In the genomic region with DNA sequence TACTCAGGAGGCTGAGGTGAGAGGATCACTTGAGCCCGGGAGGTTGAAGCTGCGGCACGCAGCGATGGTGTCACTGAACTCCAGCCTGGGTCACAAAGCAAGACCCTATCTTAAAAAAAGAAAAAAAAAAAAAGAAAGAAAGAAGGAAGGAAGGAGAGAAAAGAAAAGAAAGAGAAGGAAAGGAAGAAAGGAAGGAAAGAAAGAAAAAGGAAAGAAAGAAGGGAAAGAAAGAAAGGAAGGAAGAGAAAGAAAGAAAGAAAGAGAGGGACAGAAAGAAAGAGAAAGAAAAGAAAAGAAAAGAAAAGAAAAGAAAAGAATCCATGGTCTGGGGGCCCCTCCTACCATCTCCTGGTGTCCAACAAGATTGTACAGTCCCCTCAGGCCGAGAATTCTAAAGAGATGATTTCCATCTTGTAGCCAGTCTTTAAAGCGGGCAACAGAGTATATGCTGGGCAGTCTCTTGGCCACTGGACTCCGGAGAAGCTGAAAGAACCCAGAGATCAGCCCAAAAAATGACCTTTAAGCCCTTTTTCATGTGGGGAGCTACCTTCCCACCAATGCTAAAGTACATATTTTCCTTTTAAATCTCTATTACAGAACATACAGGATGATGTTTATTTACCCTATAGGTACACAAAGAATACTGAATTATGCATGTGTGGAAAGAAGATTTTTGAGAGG, we compare ENCODE assay signal across 30 cellular contexts.
"Had no signal": no experiment of that assay in that cellular context is flagged by ENCODE, and none has a peak within 500 bp of the region (broad histone marks: within the 10 kb centered on the region; RNA-seq: fewer than 3 reads in every experiment).

No MANE protein-coding gene starts in this region.

- H3K79me2 ChIP-seq: parathyroid adenoma had no signal

- H3K4me1 ChIP-seq: neural progenitor cell, parathyroid adenoma, psoas muscle, suprapubic skin, testis, tibial nerve, upper lobe of left lung, vagina had no signal

- H3K9me3 Mint-ChIP-seq: naive thymus-derived CD4-positive, alpha-beta T cell; natural killer cell; stimulated activated memory B cell treated with anti-CD40 and anti-IgM and Interleukin-4, amounts not matched to agents 10 μg/mL and 1 μg/mL and 100 μg/mL, for 72 hours; stimulated activated naive CD8-positive, alpha-beta T cell treated with anti-CD3 and anti-CD28 coated beads, Interleukin-15, amount 100 ng/mL, for 72 hours had no signal

- H3K27ac Mint-ChIP-seq: naive thymus-derived CD4-positive, alpha-beta T cell; natural killer cell; nephron; neural progenitor cell; progenitor cell of endocrine pancreas; stimulated activated memory B cell treated with anti-CD40 and anti-IgM and Interleukin-4, amounts not matched to agents 10 μg/mL and 1 μg/mL and 100 μg/mL, for 72 hours; stimulated activated naive CD8-positive, alpha-beta T cell treated with anti-CD3 and anti-CD28 coated beads, Interleukin-15, amount 100 ng/mL, for 72 hours had no signal

- FAIRE-seq: urothelium cell line had no signal

- H3K9me3 ChIP-seq: ovary, psoas muscle, suprapubic skin, testis, tibial nerve, upper lobe of left lung, vagina had no signal

- H3K4me1 Mint-ChIP-seq: naive thymus-derived CD4-positive, alpha-beta T cell; natural killer cell; nephron; neural progenitor cell; stimulated activated memory B cell treated with anti-CD40 and anti-IgM and Interleukin-4, amounts not matched to agents 10 μg/mL and 1 μg/mL and 100 μg/mL, for 72 hours; stimulated activated naive CD8-positive, alpha-beta T cell treated with anti-CD3 and anti-CD28 coated beads, Interleukin-15, amount 100 ng/mL, for 72 hours had no signal

- DNase-seq: naive thymus-derived CD4-positive, alpha-beta T cell; natural killer cell; occipital lobe; ovary; posterior cingulate gyrus; psoas muscle; right cardiac atrium; stimulated activated CD4-positive, alpha-beta T cell treated with anti-CD3 and anti-CD28 coated beads, Interleukin-15, amount 100 ng/mL, for 24 hours; stimulated activated CD4-positive, alpha-beta T cell treated with anti-CD3 and anti-CD28 coated beads, Interleukin-2, amount 100 ng/mL, for 24 hours; stimulated activated CD4-positive, alpha-beta T cell treated with anti-CD3 and anti-CD28 coated beads, Interleukin-2, amount 100 ng/mL, for 48 hours; stimulated activated CD4-positive, alpha-beta T cell treated with anti-CD3 and anti-CD28 coated beads, Interleukin-4, amount 100 ng/mL, for 24 hours; stimulated activated naive CD4-positive, alpha-beta T cell; stimulated activated naive CD8-positive, alpha-beta T cell treated with anti-CD3 and anti-CD28 coated beads, Interleukin-15, amount 100 ng/mL, for 72 hours; stimulated activated naive CD8-positive, alpha-beta T cell treated with anti-CD3 and anti-CD28 coated beads, Interleukin-15, Interleukin-2, amounts not matched to agents 100 U/mL and 50 U/mL, for 24 hours; substantia nigra; testis; trophoblast cell; upper lobe of left lung had no signal

- H3K27me3 ChIP-seq: neural progenitor cell, ovary, suprapubic skin, testis, tibial nerve, upper lobe of left lung, vagina had no signal

- H3K36me3 Mint-ChIP-seq: naive thymus-derived CD4-positive, alpha-beta T cell; natural killer cell; stimulated activated memory B cell treated with anti-CD40 and anti-IgM and Interleukin-4, amounts not matched to agents 10 μg/mL and 1 μg/mL and 100 μg/mL, for 72 hours had no signal

- H3K4me2 ChIP-seq: neural progenitor cell, smooth muscle cell had no signal

- H3K4me3 Mint-ChIP-seq: naive thymus-derived CD4-positive, alpha-beta T cell; natural killer cell; nephron; neural progenitor cell; stimulated activated memory B cell treated with anti-CD40 and anti-IgM and Interleukin-4, amounts not matched to agents 10 μg/mL and 1 μg/mL and 100 μg/mL, for 72 hours had no signal

- ATAC-seq: naive thymus-derived CD4-positive, alpha-beta T cell; natural killer cell; psoas muscle; right cardiac atrium; sciatic nerve; stimulated activated memory B cell treated with anti-CD40 and anti-IgM and Interleukin-4, amounts not matched to agents 10 μg/mL and 1 μg/mL and 100 μg/mL, for 72 hours; stimulated activated naive CD8-positive, alpha-beta T cell treated with anti-CD3 and anti-CD28 coated beads, Interleukin-15, amount 100 ng/mL, for 72 hours; stimulated activated naive CD8-positive, alpha-beta T cell treated with anti-CD3 and anti-CD28 coated beads, Interleukin-15, Interleukin-2, amounts not matched to agents 100 U/mL and 50 U/mL, for 24 hours had no signal

- H3K36me3 ChIP-seq: neural progenitor cell, ovary, suprapubic skin, upper lobe of left lung, vagina had no signal

- H3K27me3 Mint-ChIP-seq: progenitor cell of endocrine pancreas; stimulated activated memory B cell treated with anti-CD40 and anti-IgM and Interleukin-4, amounts not matched to agents 10 μg/mL and 1 μg/mL and 100 μg/mL, for 72 hours; stimulated activated naive CD8-positive, alpha-beta T cell treated with anti-CD3 and anti-CD28 coated beads, Interleukin-15, amount 100 ng/mL, for 72 hours had no signal

- H3K4me3 ChIP-seq: neural progenitor cell, ovary, psoas muscle, skin epidermis, smooth muscle cell, suprapubic skin, testis, tibial nerve, upper lobe of left lung, vagina had no signal

- H3K27ac ChIP-seq: neural progenitor cell, ovary, parathyroid adenoma, psoas muscle, skin epidermis, suprapubic skin, testis, tibial nerve, upper lobe of left lung, vagina had no signal

- H2AFZ ChIP-seq: neural progenitor cell, parathyroid adenoma had no signal

- H3K9ac ChIP-seq: neural progenitor cell, parathyroid adenoma had no signal
